11 cellular contexts compared by ENCODE assay signal in genomic region chr4:158169516-158169915, GRCh38. TPM values are rescaled to one million over a fixed set of nuclear protein-coding genes. Genes with fewer than 3 reads are reported as not detected.
DNase-seq lines count a peak whose midpoint lies in the region; ATAC-seq and TF ChIP-seq lines count a peak whose summit lies in the region.
"Had no signal": no experiment of that assay in that cellular context is flagged by ENCODE, and none has a peak within 500 bp of the region (broad histone marks: within the 10 kb centered on the region; RNA-seq: fewer than 3 reads in every experiment).

No MANE protein-coding gene starts in this region.

- peak; percentile 25 to 47 for DNase-seq in NCI-H446 (lab: John Stamatoyannopoulos, UW)
- DNase-seq in coronary artery (ENCODE audit: low spot score): no peak
- DNase-seq in thyroid gland: no peak
- no peak for DNase-seq in SIG-M5 (lab: John Stamatoyannopoulos, UW)
- no peak for DNase-seq in GM10266 (ENCODE audit: extremely low spot score)
- no peak for DNase-seq in RKO (ENCODE audit: low spot score)
- DNase-seq: activated CD8-positive, alpha-beta memory T cell treated with anti-CD3 and anti-CD28 coated beads for 24 hours; MM.1S had no signal

- TF ChIP-seq POLR2A in thyroid gland (IDR thresholded peaks at IDR 0.05): no peak

- no peak for ATAC-seq in HG02571 (IDR thresholded peaks at IDR 0.05; ENCODE audit: unreplicated experiment)
- ATAC-seq: natural killer cell treated with Interleukin-12 subunit alpha and Interleukin-12 subunit beta and Interleukin-15 and Interleukin-18, amount 100 ng/mL, for 72 hours had no signal

- H3K9me3 ChIP-seq in mucosa of rectum (ENCODE audit: control insufficient read depth in 2 of 2, low read length in 2 of 2): no peaks in the 10 kb centered on the region
- H3K9me3 ChIP-seq in thyroid gland: no peaks in the 10 kb centered on the region

- H3K9ac ChIP-seq in mucosa of rectum (ENCODE audit: low read depth in 1 of 2, low read length in 2 of 2): peak overlapping the region; percentile 4 to 49

- 50 to 65% methylated on average over 3 of the region's 3 CpGs for WGBS in thyroid gland, 2 donors

- TF ChIP-seq CTCF in coronary artery (IDR thresholded peaks at IDR 0.05) (no peak), thyroid gland (IDR thresholded peaks at IDR 0.05) (no peak), GM10266 (IDR thresholded peaks at IDR 0.05; ENCODE audit: control insufficient read depth, insufficient read depth, low read depth, missing control alignments) (no peak)

- H3K4me1 ChIP-seq in mucosa of rectum (ENCODE audit: control insufficient read depth in 2 of 2, insufficient read depth in 2 of 2, low read length in 2 of 2) (peaks cover 2 to 6% of the 10 kb centered on the region in 2 donors), thyroid gland (peaks cover 4 to 5% of the 10 kb centered on the region in 2 donors)

- no peaks in the 10 kb centered on the region for H3K36me3 ChIP-seq in mucosa of rectum (ENCODE audit: control insufficient read depth in 2 of 2, insufficient read depth in 2 of 2, low read length in 2 of 2)
- H3K36me3 ChIP-seq in thyroid gland: no peaks in the 10 kb centered on the region

- peak overlapping the region; percentile 67 for H3K4me3 ChIP-seq in coronary artery
- peak overlapping the region; percentile 59 to 69 for H3K4me3 ChIP-seq in mucosa of rectum (ENCODE audit: low read length in 2 of 2)
- no peak overlapping the region for H3K4me3 ChIP-seq in thyroid gland (replicated peaks in 1 of 3)

- H3K27ac ChIP-seq in coronary artery: peak overlapping the region; percentile 72 to 92
- peak overlapping the region; percentile 46 to 71 for H3K27ac ChIP-seq in mucosa of rectum (ENCODE audit: low read depth in 2 of 2, low read length in 2 of 2)
- H3K27ac ChIP-seq in thyroid gland: peak overlapping the region; percentile 13 to 56 (median 49)

- H3K27me3 ChIP-seq in mucosa of rectum (ENCODE audit: control insufficient read depth in 2 of 2, insufficient read depth in 2 of 2, low read length in 2 of 2) (no peaks in the 10 kb centered on the region), thyroid gland (no peaks in the 10 kb centered on the region)

- intact Hi-C loops in thyroid gland (cut with DNase I): loop anchor here (10.0 kb wide), 1 partner anchor 175 kb away; no protein-coding TSS in a partner anchor

RNA-seq across cellular contexts. Expression of gene GASK1B, which starts 3.3 kb away (rescaled TPM):
- total RNA-seq in thyroid gland: 10 to 100 TPM; 16.0 to 27.9 (median 19.9) TPM
- total RNA-seq: natural killer cell treated with Interleukin-12 subunit alpha and Interleukin-12 subunit beta and Interleukin-15 and Interleukin-18, amount 100 ng/mL, for 72 hours had no signal

RNA-seq across cellular contexts. Expression of gene TMEM144, which starts 40.8 kb away (rescaled TPM):
- 10 to 100 TPM; 22.1 to 34.9 (median 29.6) TPM for total RNA-seq in thyroid gland

Comparison
In these comparisons a context has a peak if more than half of its experiments do, and no peak if none do; other contexts are left out.
1. DNase-seq: peak in NCI-H446 (2 of 2); none in coronary artery (single experiment), thyroid gland (0 of 2), SIG-M5 (single experiment), GM10266 (single experiment) and RKO (single experiment).
2. H3K4me3 ChIP-seq: peak in coronary artery (single experiment) and mucosa of rectum (2 of 2); none in thyroid gland (0 of 3).
3. Peak in every context shown above with its lines, with median percentiles within 50 percentile points of each other: H3K27ac ChIP-seq.